In the genomic region with DNA sequence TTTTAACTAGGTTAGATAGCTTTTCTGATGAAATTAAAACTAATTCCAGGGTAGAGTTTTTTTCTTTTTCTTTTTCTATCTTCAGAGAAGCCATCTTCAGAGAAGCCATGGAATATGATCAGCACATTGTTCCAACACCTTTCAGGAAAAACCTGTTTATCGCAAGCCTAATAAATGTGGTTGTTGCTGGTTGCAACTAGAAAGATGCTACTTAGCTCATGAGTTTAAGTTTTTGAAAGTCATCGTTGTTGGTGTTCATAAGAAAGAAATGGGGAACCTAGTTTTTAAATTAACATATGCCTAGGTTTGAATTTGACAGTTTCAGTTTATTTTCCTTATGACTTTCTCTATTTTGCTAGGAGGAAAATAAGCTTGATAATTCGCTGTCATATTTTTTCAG, we compare ENCODE assay signal across 1 cellular context.
TF ChIP-seq lines count a peak whose summit lies in the region.

No MANE protein-coding gene starts in this region.

TF ChIP-seq in GM12878, 131 proteins besides CTCF, POLR2A, EP300 and RAD21:
- TF ChIP-seq STAT1 (conservative IDR thresholded peaks at IDR 0.05) (no peak), ASH2L (IDR thresholded peaks at IDR 0.05; ENCODE audit: borderline replicate concordance, low read depth) (no peak), CBX3 (IDR thresholded peaks at IDR 0.05; ENCODE audit: borderline replicate concordance, low read depth) (no peak), ETV6 (conservative IDR thresholded peaks at IDR 0.05 in 1 of 2, IDR thresholded peaks at IDR 0.05 in 1 of 2; ENCODE audit: borderline replicate concordance in 1 of 2, low read depth in 1 of 2) (no peak), YY1 (IDR thresholded peaks at IDR 0.05; ENCODE audit: low read depth, low read length) (no peak), MEF2B (IDR thresholded peaks at IDR 0.05; ENCODE audit: partially characterized antibody, poor library complexity, severe bottlenecking) (no peak), KAT2A (conservative IDR thresholded peaks at IDR 0.05; ENCODE audit: control insufficient read depth, low read depth, low read length) (no peak), ZBED1 (IDR thresholded peaks at IDR 0.05; ENCODE audit: borderline replicate concordance) (no peak), BMI1 (IDR thresholded peaks at IDR 0.05; ENCODE audit: borderline replicate concordance) (no peak), SMAD1 (IDR thresholded peaks at IDR 0.05; ENCODE audit: low read depth, partially characterized antibody) (no peak), RUNX3 (IDR thresholded peaks at IDR 0.05; ENCODE audit: low read length) (no peak), POLR2AphosphoS5 (IDR thresholded peaks at IDR 0.05; ENCODE audit: low read length) (no peak), DPF2 (IDR thresholded peaks at IDR 0.05) (no peak), IKZF2 (IDR thresholded peaks at IDR 0.05) (no peak), ESRRA (IDR thresholded peaks at IDR 0.05; ENCODE audit: low read length) (no peak), CBX5 (IDR thresholded peaks at IDR 0.05; ENCODE audit: low read depth) (no peak), RAD51 (IDR thresholded peaks at IDR 0.05) (no peak)
- TF ChIP-seq, protein P1, sequence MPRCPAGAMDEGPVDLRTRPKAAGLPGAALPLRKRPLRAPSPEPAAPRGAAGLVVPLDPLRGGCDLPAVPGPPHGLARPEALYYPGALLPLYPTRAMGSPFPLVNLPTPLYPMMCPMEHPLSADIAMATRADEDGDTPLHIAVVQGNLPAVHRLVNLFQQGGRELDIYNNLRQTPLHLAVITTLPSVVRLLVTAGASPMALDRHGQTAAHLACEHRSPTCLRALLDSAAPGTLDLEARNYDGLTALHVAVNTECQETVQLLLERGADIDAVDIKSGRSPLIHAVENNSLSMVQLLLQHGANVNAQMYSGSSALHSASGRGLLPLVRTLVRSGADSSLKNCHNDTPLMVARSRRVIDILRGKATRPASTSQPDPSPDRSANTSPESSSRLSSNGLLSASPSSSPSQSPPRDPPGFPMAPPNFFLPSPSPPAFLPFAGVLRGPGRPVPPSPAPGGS (IDR thresholded peaks at IDR 0.05; ENCODE audit: borderline replicate concordance, insufficient read depth, low read depth, low read length, poor library complexity, severe bottlenecking), result no peak
- TF ChIP-seq, protein P2, sequence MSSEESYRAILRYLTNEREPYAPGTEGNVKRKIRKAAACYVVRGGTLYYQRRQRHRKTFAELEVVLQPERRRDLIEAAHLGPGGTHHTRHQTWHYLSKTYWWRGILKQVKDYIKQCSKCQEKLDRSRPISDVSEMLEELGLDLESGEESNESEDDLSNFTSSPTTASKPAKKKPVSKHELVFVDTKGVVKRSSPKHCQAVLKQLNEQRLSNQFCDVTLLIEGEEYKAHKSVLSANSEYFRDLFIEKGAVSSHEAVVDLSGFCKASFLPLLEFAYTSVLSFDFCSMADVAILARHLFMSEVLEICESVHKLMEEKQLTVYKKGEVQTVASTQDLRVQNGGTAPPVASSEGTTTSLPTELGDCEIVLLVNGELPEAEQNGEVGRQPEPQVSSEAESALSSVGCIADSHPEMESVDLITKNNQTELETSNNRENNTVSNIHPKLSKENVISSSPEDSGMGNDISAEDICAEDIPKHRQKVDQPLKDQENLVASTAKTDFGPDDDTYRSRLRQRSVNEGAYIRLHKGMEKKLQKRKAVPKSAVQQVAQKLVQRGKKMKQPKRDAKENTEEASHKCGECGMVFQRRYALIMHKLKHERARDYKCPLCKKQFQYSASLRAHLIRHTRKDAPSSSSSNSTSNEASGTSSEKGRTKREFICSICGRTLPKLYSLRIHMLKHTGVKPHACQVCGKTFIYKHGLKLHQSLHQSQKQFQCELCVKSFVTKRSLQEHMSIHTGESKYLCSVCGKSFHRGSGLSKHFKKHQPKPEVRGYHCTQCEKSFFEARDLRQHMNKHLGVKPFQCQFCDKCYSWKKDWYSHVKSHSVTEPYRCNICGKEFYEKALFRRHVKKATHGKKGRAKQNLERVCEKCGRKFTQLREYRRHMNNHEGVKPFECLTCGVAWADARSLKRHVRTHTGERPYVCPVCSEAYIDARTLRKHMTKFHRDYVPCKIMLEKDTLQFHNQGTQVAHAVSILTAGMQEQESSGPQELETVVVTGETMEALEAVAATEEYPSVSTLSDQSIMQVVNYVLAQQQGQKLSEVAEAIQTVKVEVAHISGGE (CRISPR knock-in tag; IDR thresholded peaks at IDR 0.05), result no peak
- TF ChIP-seq, protein P3, sequence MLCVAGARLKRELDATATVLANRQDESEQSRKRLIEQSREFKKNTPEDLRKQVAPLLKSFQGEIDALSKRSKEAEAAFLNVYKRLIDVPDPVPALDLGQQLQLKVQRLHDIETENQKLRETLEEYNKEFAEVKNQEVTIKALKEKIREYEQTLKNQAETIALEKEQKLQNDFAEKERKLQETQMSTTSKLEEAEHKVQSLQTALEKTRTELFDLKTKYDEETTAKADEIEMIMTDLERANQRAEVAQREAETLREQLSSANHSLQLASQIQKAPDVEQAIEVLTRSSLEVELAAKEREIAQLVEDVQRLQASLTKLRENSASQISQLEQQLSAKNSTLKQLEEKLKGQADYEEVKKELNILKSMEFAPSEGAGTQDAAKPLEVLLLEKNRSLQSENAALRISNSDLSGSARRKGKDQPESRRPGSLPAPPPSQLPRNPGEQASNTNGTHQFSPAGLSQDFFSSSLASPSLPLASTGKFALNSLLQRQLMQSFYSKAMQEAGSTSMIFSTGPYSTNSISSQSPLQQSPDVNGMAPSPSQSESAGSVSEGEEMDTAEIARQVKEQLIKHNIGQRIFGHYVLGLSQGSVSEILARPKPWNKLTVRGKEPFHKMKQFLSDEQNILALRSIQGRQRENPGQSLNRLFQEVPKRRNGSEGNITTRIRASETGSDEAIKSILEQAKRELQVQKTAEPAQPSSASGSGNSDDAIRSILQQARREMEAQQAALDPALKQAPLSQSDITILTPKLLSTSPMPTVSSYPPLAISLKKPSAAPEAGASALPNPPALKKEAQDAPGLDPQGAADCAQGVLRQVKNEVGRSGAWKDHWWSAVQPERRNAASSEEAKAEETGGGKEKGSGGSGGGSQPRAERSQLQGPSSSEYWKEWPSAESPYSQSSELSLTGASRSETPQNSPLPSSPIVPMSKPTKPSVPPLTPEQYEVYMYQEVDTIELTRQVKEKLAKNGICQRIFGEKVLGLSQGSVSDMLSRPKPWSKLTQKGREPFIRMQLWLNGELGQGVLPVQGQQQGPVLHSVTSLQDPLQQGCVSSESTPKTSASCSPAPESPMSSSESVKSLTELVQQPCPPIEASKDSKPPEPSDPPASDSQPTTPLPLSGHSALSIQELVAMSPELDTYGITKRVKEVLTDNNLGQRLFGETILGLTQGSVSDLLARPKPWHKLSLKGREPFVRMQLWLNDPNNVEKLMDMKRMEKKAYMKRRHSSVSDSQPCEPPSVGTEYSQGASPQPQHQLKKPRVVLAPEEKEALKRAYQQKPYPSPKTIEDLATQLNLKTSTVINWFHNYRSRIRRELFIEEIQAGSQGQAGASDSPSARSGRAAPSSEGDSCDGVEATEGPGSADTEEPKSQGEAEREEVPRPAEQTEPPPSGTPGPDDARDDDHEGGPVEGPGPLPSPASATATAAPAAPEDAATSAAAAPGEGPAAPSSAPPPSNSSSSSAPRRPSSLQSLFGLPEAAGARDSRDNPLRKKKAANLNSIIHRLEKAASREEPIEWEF (IDR thresholded peaks at IDR 0.05; ENCODE audit: insufficient replicate concordance, low read depth, low read length), result no peak
TF ChIP-seq in GM12878: peak in this region for 0.
